In genomic region chr6:27541212-27541931, GRCh38 we compare ENCODE assay signal across 13 cellular contexts.
DNase-seq lines count a peak whose midpoint lies in the region; ATAC-seq and TF ChIP-seq lines count a peak whose summit lies in the region.
"Had no signal": no experiment of that assay in that cellular context is flagged by ENCODE, and none has a peak within 500 bp of the region (broad histone marks: within the 10 kb centered on the region; RNA-seq: fewer than 3 reads in every experiment).

No MANE protein-coding gene starts in this region.

- no TSS peak for BruUV-seq in PC-9 (replicated peaks; lab: Mats Ljungman, UMichigan)

- peak overlapping the region; percentile 68 for H3K4me2 ChIP-seq in PC-9

- CTCF ChIA-PET in HEK293 (lab: Yijun Ruan, JAX), result interaction anchor here (0.6 to 1.2 kb wide), 2 partner anchors 9 to 23 kb away, joined by 3 read pairs; no protein-coding TSS in a partner anchor
- CTCF ChIA-PET in PC-9 (lab: Charles Lee), result interaction anchor here (0.8 to 1.1 kb wide), 2 partner anchors 23 to 1373 kb away, joined by 3 read pairs; no protein-coding TSS in a partner anchor

- H3K4me3 ChIP-seq in HEK293 (ENCODE audit: low read depth, low read length) (no peak overlapping the region), PC-9 (peak overlapping the region; percentile 32)
- H3K4me3 ChIP-seq: pancreas had no signal

- H3K79me2 ChIP-seq in PC-9 (ENCODE audit: low read depth), result no peaks in the 10 kb centered on the region

- TF ChIP-seq CTCF in HEK293 (tag by site-specific recombination; IDR thresholded peaks at IDR 0.05) (no peak), PC-9 (conservative IDR thresholded peaks at IDR 0.05) (no peak)

- H3K4me1 ChIP-seq in HEK293 (ENCODE audit: control insufficient read depth, insufficient read depth, low read length) (no peaks in the 10 kb centered on the region), PC-9 (replicated peaks; ENCODE audit: insufficient read depth) (peaks cover 19% of the 10 kb centered on the region)
- H3K4me1 ChIP-seq: pancreas had no signal

- DNase-seq in DMS53 (lab: John Stamatoyannopoulos, UW), result peak; percentile 15
- DNase-seq in DMS53 treated with DMSO at 0.1 percent for 48 hours (lab: John Stamatoyannopoulos, UW; ENCODE audit: unreplicated experiment), result no peak
- DNase-seq in PC-9, result no peak
- peak; percentile 9 for DNase-seq in glomerular visceral epithelial cell (ENCODE audit: extremely low spot score)
- DNase-seq in NCI-H1105 treated with DMSO at 0.1 percent for 48 hours (lab: John Stamatoyannopoulos, UW), result no peak
- no peak for DNase-seq in activated effector memory CD4-positive, alpha-beta T cell treated with anti-CD3 and anti-CD28 coated beads, Interleukin-2, amount 50 U/mL, for 16 hours
- DNase-seq: DMS79; KG1; pancreas; stimulated activated naive B cell treated with anti-CD40 and anti-IgM and Interleukin-4, amounts not matched to agents 10 μg/mL and 1 μg/mL and 100 μg/mL, for 72 hours had no signal

- POLR2A ChIA-PET in HEK293 (lab: Yijun Ruan, JAX), result interaction anchor here (0.7 to 1.5 kb wide), 2 partner anchors 22 to 197 kb away, joined by 3 to 10 read pairs; no protein-coding TSS in a partner anchor
- POLR2A ChIA-PET in PC-9 (lab: Charles Lee; ENCODE audit: unreplicated experiment), result no interaction called here

- H3K27ac ChIP-seq in HEK293 (ENCODE audit: extremely low read depth, low read depth, low read length) (no peak overlapping the region), PC-9 (no peak overlapping the region)
- H3K27ac ChIP-seq: 22Rv1, pancreas had no signal

- H3K36me3 ChIP-seq in HEK293 (ENCODE audit: control insufficient read depth in 2 of 2, insufficient read depth in 1 of 2, low read length in 2 of 2) (no peaks in the 10 kb centered on the region), PC-9 (ENCODE audit: low read depth) (no peaks in the 10 kb centered on the region)
- H3K36me3 ChIP-seq: pancreas had no signal

- no peaks in the 10 kb centered on the region for H4K20me1 ChIP-seq in PC-9 (ENCODE audit: insufficient read depth)

- intact Hi-C loops in PC-9 (cut with micrococcal nuclease; ENCODE audit: unreplicated experiment), result no loop called here

- no peaks in the 10 kb centered on the region for H3K9me2 ChIP-seq in PC-9 (ENCODE audit: insufficient read depth)

- no peak for ATAC-seq in HG03565 (IDR thresholded peaks at IDR 0.05; ENCODE audit: unreplicated experiment)
- ATAC-seq: pancreas; stimulated activated naive B cell treated with anti-CD40 and anti-IgM and Interleukin-4, amounts not matched to agents 10 μg/mL and 1 μg/mL and 100 μg/mL, for 72 hours had no signal

- H2AFZ ChIP-seq in PC-9, result 0 out of 2 replicates have a peak overlapping the region, but pooled peaks have one; percentile 32

- H3K27me3 ChIP-seq in PC-9 (ENCODE audit: insufficient read depth, low read depth), result no peaks in the 10 kb centered on the region

- H3F3A ChIP-seq in PC-9 (ENCODE audit: insufficient read depth, low read depth), result peaks cover 43% of the 10 kb centered on the region

- no peaks in the 10 kb centered on the region for H3K9me3 ChIP-seq in HEK293 (ENCODE audit: control insufficient read depth, insufficient read depth, low read depth, low read length)
- no peaks in the 10 kb centered on the region for H3K9me3 ChIP-seq in PC-9 (ENCODE audit: insufficient read depth, low read depth)
- H3K9me3 ChIP-seq: pancreas had no signal

TF ChIP-seq in HEK293, 187 proteins besides CTCF, POLR2A, EP300 and RAD21 (continues in another document):
- TF ChIP-seq ZNF692 (tag by site-specific recombination; IDR thresholded peaks at IDR 0.05) (0 out of 2 replicates have a peak, but pooled peaks have one; percentile 23), ZNF362 (tag by site-specific recombination; IDR thresholded peaks at IDR 0.05) (peak; percentile 97), ZNF449 (tag by site-specific recombination; IDR thresholded peaks at IDR 0.05) (no peak), WT1 (tag by site-specific recombination; IDR thresholded peaks at IDR 0.05) (0 out of 2 replicates have a peak, but pooled peaks have one; percentile 18), HOXD13 (CRISPR knock-in tag; IDR thresholded peaks at IDR 0.05; ENCODE audit: borderline replicate concordance) (no peak), ZNF768 (tag by site-specific recombination; IDR thresholded peaks at IDR 0.05) (no peak), ZXDB (tag by site-specific recombination; IDR thresholded peaks at IDR 0.05) (peak; percentile 75), BCL6B (tag by site-specific recombination; IDR thresholded peaks at IDR 0.05) (peak; percentile 38; the same call in 1 of the 2 replicates), SP3 (tag by site-specific recombination; IDR thresholded peaks at IDR 0.05) (no peak), ZNF529 (tag by site-specific recombination; IDR thresholded peaks at IDR 0.05; ENCODE audit: insufficient replicate concordance) (no peak), ZNF335 (tag by site-specific recombination; conservative IDR thresholded peaks at IDR 0.05) (peak; percentile 48), ZBTB8A (tag by site-specific recombination; IDR thresholded peaks at IDR 0.05) (peak; percentile 27; the same call in 1 of the 2 replicates), ELK4 (IDR thresholded peaks at IDR 0.05; ENCODE audit: borderline replicate concordance, low read depth, low read length) (no peak), BCL11A (tag by site-specific recombination; IDR thresholded peaks at IDR 0.05; ENCODE audit: low read depth) (no peak), ZNF580 (tag by site-specific recombination; IDR thresholded peaks at IDR 0.05) (peak; percentile 94)
- TF ChIP-seq, protein P1, sequence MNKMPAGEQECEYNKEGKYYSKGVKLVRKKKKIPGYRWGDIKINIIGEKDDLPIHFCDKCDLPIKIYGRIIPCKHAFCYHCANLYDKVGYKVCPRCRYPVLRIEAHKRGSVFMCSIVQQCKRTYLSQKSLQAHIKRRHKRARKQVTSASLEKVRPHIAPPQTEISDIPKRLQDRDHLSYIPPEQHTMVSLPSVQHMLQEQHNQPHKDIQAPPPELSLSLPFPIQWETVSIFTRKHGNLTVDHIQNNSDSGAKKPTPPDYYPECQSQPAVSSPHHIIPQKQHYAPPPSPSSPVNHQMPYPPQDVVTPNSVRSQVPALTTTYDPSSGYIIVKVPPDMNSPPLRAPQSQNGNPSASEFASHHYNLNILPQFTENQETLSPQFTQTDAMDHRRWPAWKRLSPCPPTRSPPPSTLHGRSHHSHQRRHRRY (tag by site-specific recombination; IDR thresholded peaks at IDR 0.05), result no peak

Comparison
In these comparisons a context has a peak if more than half of its experiments do, and no peak if none do; other contexts are left out.
1. DNase-seq: peak in DMS53 (single experiment) and glomerular visceral epithelial cell (single experiment); none in DMS53 treated with DMSO at 0.1 percent for 48 hours (single experiment), PC-9 (0 of 2), NCI-H1105 treated with DMSO at 0.1 percent for 48 hours (single experiment) and activated effector memory CD4-positive, alpha-beta T cell treated with anti-CD3 and anti-CD28 coated beads, Interleukin-2, amount 50 U/mL, for 16 hours (single experiment).